Comparison of ENCODE assay signal across 1 cellular context in genomic region chr20:57650266-57650665, GRCh38.
TF ChIP-seq lines count a peak whose summit lies in the region.

No MANE protein-coding gene starts in this region.

TF ChIP-seq in WTC11, 78 proteins besides CTCF, POLR2A, EP300 and RAD21 (continued from another document):
- TF ChIP-seq, protein P1, sequence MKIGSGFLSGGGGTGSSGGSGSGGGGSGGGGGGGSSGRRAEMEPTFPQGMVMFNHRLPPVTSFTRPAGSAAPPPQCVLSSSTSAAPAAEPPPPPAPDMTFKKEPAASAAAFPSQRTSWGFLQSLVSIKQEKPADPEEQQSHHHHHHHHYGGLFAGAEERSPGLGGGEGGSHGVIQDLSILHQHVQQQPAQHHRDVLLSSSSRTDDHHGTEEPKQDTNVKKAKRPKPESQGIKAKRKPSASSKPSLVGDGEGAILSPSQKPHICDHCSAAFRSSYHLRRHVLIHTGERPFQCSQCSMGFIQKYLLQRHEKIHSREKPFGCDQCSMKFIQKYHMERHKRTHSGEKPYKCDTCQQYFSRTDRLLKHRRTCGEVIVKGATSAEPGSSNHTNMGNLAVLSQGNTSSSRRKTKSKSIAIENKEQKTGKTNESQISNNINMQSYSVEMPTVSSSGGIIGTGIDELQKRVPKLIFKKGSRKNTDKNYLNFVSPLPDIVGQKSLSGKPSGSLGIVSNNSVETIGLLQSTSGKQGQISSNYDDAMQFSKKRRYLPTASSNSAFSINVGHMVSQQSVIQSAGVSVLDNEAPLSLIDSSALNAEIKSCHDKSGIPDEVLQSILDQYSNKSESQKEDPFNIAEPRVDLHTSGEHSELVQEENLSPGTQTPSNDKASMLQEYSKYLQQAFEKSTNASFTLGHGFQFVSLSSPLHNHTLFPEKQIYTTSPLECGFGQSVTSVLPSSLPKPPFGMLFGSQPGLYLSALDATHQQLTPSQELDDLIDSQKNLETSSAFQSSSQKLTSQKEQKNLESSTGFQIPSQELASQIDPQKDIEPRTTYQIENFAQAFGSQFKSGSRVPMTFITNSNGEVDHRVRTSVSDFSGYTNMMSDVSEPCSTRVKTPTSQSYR (CRISPR knock-in tag; IDR thresholded peaks at IDR 0.05) = no peak
- TF ChIP-seq, protein P2, sequence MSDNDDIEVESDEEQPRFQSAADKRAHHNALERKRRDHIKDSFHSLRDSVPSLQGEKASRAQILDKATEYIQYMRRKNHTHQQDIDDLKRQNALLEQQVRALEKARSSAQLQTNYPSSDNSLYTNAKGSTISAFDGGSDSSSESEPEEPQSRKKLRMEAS (CRISPR knock-in tag; IDR thresholded peaks at IDR 0.05) = no peak
- TF ChIP-seq ZNF232 (CRISPR knock-in tag; IDR thresholded peaks at IDR 0.05) = no peak
